Comparison of ENCODE assay signal across 10 cellular contexts in genomic region chr17:38926290-38927070, GRCh38. TPM values are rescaled to one million over a fixed set of nuclear protein-coding genes. Genes with fewer than 3 reads are reported as not detected.
DNase-seq lines count a peak whose midpoint lies in the region; ATAC-seq and TF ChIP-seq lines count a peak whose summit lies in the region.
"Had no signal": no experiment of that assay in that cellular context is flagged by ENCODE, and none has a peak within 500 bp of the region (broad histone marks: within the 10 kb centered on the region; RNA-seq: fewer than 3 reads in every experiment).

No MANE protein-coding gene starts in this region.

- no peak overlapping the region for H3K27ac ChIP-seq in CD4-positive, CD25-positive, alpha-beta regulatory T cell (ENCODE audit: insufficient read depth, low read length, poor library complexity, severe bottlenecking)
- H3K27ac ChIP-seq in smooth muscle cell (ENCODE audit: low read depth) (no peak overlapping the region), SJCRH30 (no peak overlapping the region), RWPE1 (no peak overlapping the region)

- no peak overlapping the region for H3K4me3 Mint-ChIP-seq in CD4-positive, CD25-positive, alpha-beta regulatory T cell
- H3K4me3 Mint-ChIP-seq in activated naive CD8-positive, alpha-beta T cell treated with anti-CD3 and anti-CD28 coated beads, Interleukin-2, amount 10 ng/mL, durations not matched to agents 7 days and 5 days: peak overlapping the region; percentile 72
- H3K4me3 Mint-ChIP-seq in natural killer cell treated with Interleukin-12 subunit alpha and Interleukin-12 subunit beta and Interleukin-15 and Interleukin-18, amount 100 ng/mL, for 72 hours: peak overlapping the region; percentile 69

- no peak overlapping the region for H3K4me2 ChIP-seq in smooth muscle cell

- H3K36me3 ChIP-seq in CD4-positive, CD25-positive, alpha-beta regulatory T cell (ENCODE audit: control insufficient read depth, insufficient read depth, low read length): no peaks in the 10 kb centered on the region
- H3K36me3 ChIP-seq in smooth muscle cell (ENCODE audit: low read depth): no peaks in the 10 kb centered on the region
- no peaks in the 10 kb centered on the region for H3K36me3 ChIP-seq in SJCRH30

- no peaks in the 10 kb centered on the region for H3K9me3 Mint-ChIP-seq in CD4-positive, CD25-positive, alpha-beta regulatory T cell
- no peaks in the 10 kb centered on the region for H3K9me3 Mint-ChIP-seq in activated naive CD8-positive, alpha-beta T cell treated with anti-CD3 and anti-CD28 coated beads, Interleukin-2, amount 10 ng/mL, durations not matched to agents 7 days and 5 days
- no peaks in the 10 kb centered on the region for H3K9me3 Mint-ChIP-seq in natural killer cell treated with Interleukin-12 subunit alpha and Interleukin-12 subunit beta and Interleukin-15 and Interleukin-18, amount 100 ng/mL, for 72 hours

- H3K79me2 ChIP-seq in smooth muscle cell (ENCODE audit: low read depth): no peaks in the 10 kb centered on the region

- H3K4me3 ChIP-seq in CD4-positive, CD25-positive, alpha-beta regulatory T cell (ENCODE audit: low read depth, low read length): no peak overlapping the region
- H3K4me3 ChIP-seq in smooth muscle cell: no peak overlapping the region
- H3K4me3 ChIP-seq in SJCRH30: no peak overlapping the region; the same call in 1 of the 2 replicates

- TF ChIP-seq CTCF in smooth muscle cell (IDR thresholded peaks at IDR 0.05; ENCODE audit: borderline replicate concordance, insufficient read depth, poor library complexity, severe bottlenecking): no peak
- TF ChIP-seq CTCF in RWPE1 (conservative IDR thresholded peaks at IDR 0.05; ENCODE audit: low read depth): no peak

- ATAC-seq in CD4-positive, CD25-positive, alpha-beta regulatory T cell (ENCODE audit: low read depth in 2 of 2): no peak
- ATAC-seq in activated naive CD8-positive, alpha-beta T cell treated with anti-CD3 and anti-CD28 coated beads, Interleukin-2, amount 10 ng/mL, durations not matched to agents 7 days and 5 days (ENCODE audit: low read depth): peak; percentile 40
- peak; percentile 91 to 97 for ATAC-seq in natural killer cell treated with Interleukin-12 subunit alpha and Interleukin-12 subunit beta and Interleukin-15 and Interleukin-18, amount 100 ng/mL, for 72 hours

- H3K4me1 Mint-ChIP-seq in CD4-positive, CD25-positive, alpha-beta regulatory T cell: peaks cover 6 to 32% (median 16%) of the 10 kb centered on the region in 4 donors
- H3K4me1 Mint-ChIP-seq in activated naive CD8-positive, alpha-beta T cell treated with anti-CD3 and anti-CD28 coated beads, Interleukin-2, amount 10 ng/mL, durations not matched to agents 7 days and 5 days: peaks cover 32% of the 10 kb centered on the region
- peaks cover 35 to 38% of the 10 kb centered on the region in 2 donors for H3K4me1 Mint-ChIP-seq in natural killer cell treated with Interleukin-12 subunit alpha and Interleukin-12 subunit beta and Interleukin-15 and Interleukin-18, amount 100 ng/mL, for 72 hours (ENCODE audit: low read depth in 2 of 2)

- peaks cover 6% of the 10 kb centered on the region for H3K4me1 ChIP-seq in CD4-positive, CD25-positive, alpha-beta regulatory T cell (ENCODE audit: control insufficient read depth, insufficient read depth, low read length, poor library complexity, severe bottlenecking)
- H3K4me1 ChIP-seq in smooth muscle cell (ENCODE audit: low read depth): peaks cover 24% of the 10 kb centered on the region
- peaks cover 15% of the 10 kb centered on the region for H3K4me1 ChIP-seq in SJCRH30

- 96% methylated on average over 2 of the region's 2 CpGs for WGBS in smooth muscle cell (ENCODE audit: low lambda C conversion rate)

- H4K20me1 ChIP-seq in smooth muscle cell (ENCODE audit: low read depth): peaks cover 6% of the 10 kb centered on the region

- POLR2A ChIA-PET in activated naive CD8-positive, alpha-beta T cell treated with anti-CD3 and anti-CD28 coated beads, Interleukin-2, amount 10 ng/mL, durations not matched to agents 7 days and 5 days (lab: Charles Lee): interaction anchor here (0.6 to 2.2 kb wide), 12 partner anchors 10 to 554 kb away, joined by 3 to 12 read pairs (median 7); partner anchors contain the start of gene FBXO47
- POLR2A ChIA-PET in RWPE1 (lab: Yijun Ruan, JAX; ENCODE audit: low non-redundant PET): no interaction called here

- H3K27me3 ChIP-seq in CD4-positive, CD25-positive, alpha-beta regulatory T cell (ENCODE audit: control insufficient read depth, insufficient read depth, low read length): no peaks in the 10 kb centered on the region
- H3K27me3 ChIP-seq in smooth muscle cell (ENCODE audit: low read depth) (no peaks in the 10 kb centered on the region), SJCRH30 (no peaks in the 10 kb centered on the region)

- no peak overlapping the region for H3K9ac ChIP-seq in smooth muscle cell (ENCODE audit: low read depth)

- peaks cover 23% of the 10 kb centered on the region for H3F3A ChIP-seq in smooth muscle cell (ENCODE audit: low read depth)

- in situ Hi-C loops in ACHN (cut with HindIII; ENCODE audit: low pct_ligation_motif_present, low pct_unique_long_range_greater_than_20kb, low sequenced_read_pairs): no loop called here

- H3K27me3 Mint-ChIP-seq in CD4-positive, CD25-positive, alpha-beta regulatory T cell: no peaks in the 10 kb centered on the region
- no peaks in the 10 kb centered on the region for H3K27me3 Mint-ChIP-seq in activated naive CD8-positive, alpha-beta T cell treated with anti-CD3 and anti-CD28 coated beads, Interleukin-2, amount 10 ng/mL, durations not matched to agents 7 days and 5 days
- no peaks in the 10 kb centered on the region for H3K27me3 Mint-ChIP-seq in natural killer cell treated with Interleukin-12 subunit alpha and Interleukin-12 subunit beta and Interleukin-15 and Interleukin-18, amount 100 ng/mL, for 72 hours

- DNase-seq in CD4-positive, CD25-positive, alpha-beta regulatory T cell: peak in 1 of 3 donors; percentile 19
- DNase-seq in M059J (ENCODE audit: low read depth): peak; percentile 31
- no peak for DNase-seq in activated naive CD8-positive, alpha-beta T cell treated with anti-CD3 and anti-CD28 coated beads, Interleukin-2, amount 10 ng/mL, durations not matched to agents 7 days and 5 days
- DNase-seq in natural killer cell treated with Interleukin-12 subunit alpha and Interleukin-12 subunit beta and Interleukin-15 and Interleukin-18, amount 100 ng/mL, for 72 hours (ENCODE audit: low spot score): no peak
- no peak for DNase-seq in smooth muscle cell (lab: John Stamatoyannopoulos, UW; ENCODE audit: unreplicated experiment)
- no peak for DNase-seq in SJCRH30
- DNase-seq in RWPE1 (ENCODE audit: low spot score): no peak
- DNase-seq in ACHN: no peak
- DNase-seq: H9, NCI-H1930 had no signal

- H2AFZ ChIP-seq in smooth muscle cell (ENCODE audit: low read depth): no peak overlapping the region

- H3K36me3 Mint-ChIP-seq in CD4-positive, CD25-positive, alpha-beta regulatory T cell: no peaks in the 10 kb centered on the region
- H3K36me3 Mint-ChIP-seq in activated naive CD8-positive, alpha-beta T cell treated with anti-CD3 and anti-CD28 coated beads, Interleukin-2, amount 10 ng/mL, durations not matched to agents 7 days and 5 days: peaks cover 4% of the 10 kb centered on the region
- no peaks in the 10 kb centered on the region for H3K36me3 Mint-ChIP-seq in natural killer cell treated with Interleukin-12 subunit alpha and Interleukin-12 subunit beta and Interleukin-15 and Interleukin-18, amount 100 ng/mL, for 72 hours

- H3K27ac Mint-ChIP-seq in CD4-positive, CD25-positive, alpha-beta regulatory T cell: peak overlapping the region; percentile 2 to 75 (median 8)
- peak overlapping the region; percentile 78 for H3K27ac Mint-ChIP-seq in activated naive CD8-positive, alpha-beta T cell treated with anti-CD3 and anti-CD28 coated beads, Interleukin-2, amount 10 ng/mL, durations not matched to agents 7 days and 5 days
- peak overlapping the region; percentile 68 to 81 for H3K27ac Mint-ChIP-seq in natural killer cell treated with Interleukin-12 subunit alpha and Interleukin-12 subunit beta and Interleukin-15 and Interleukin-18, amount 100 ng/mL, for 72 hours

- CTCF ChIA-PET in RWPE1 (lab: Yijun Ruan, JAX): no interaction called here

- no peaks in the 10 kb centered on the region for H3K9me3 ChIP-seq in CD4-positive, CD25-positive, alpha-beta regulatory T cell (ENCODE audit: control insufficient read depth in 2 of 2, low read length in 2 of 2)
- H3K9me3 ChIP-seq in smooth muscle cell (replicated peaks; ENCODE audit: low read depth) (no peaks in the 10 kb centered on the region), SJCRH30 (replicated peaks) (no peaks in the 10 kb centered on the region)

RNA-seq across cellular contexts. Expression of gene FBXO47, which starts 40.7 kb away (rescaled TPM):
- total RNA-seq in CD4-positive, CD25-positive, alpha-beta regulatory T cell: not detected
- polyA plus RNA-seq in CD4-positive, CD25-positive, alpha-beta regulatory T cell: not detected
- not detected in 2 replicates for total RNA-seq in M059J (2014; rRNA removed; shearing (Covaris generic))
- under 1 TPM in 1 of 2 experiments, not detected in 1; 0.14 TPM for total RNA-seq in activated naive CD8-positive, alpha-beta T cell treated with anti-CD3 and anti-CD28 coated beads, Interleukin-2, amount 10 ng/mL, durations not matched to agents 7 days and 5 days
- total RNA-seq in natural killer cell treated with Interleukin-12 subunit alpha and Interleukin-12 subunit beta and Interleukin-15 and Interleukin-18, amount 100 ng/mL, for 72 hours: under 1 TPM in 1 of 2 donors, not detected in 1; 0.12 TPM
- not detected in 2 replicates for total RNA-seq in smooth muscle cell
- not detected in 2 replicates for polyA plus RNA-seq in smooth muscle cell
- total RNA-seq in SJCRH30 (2014; rRNA removed; shearing (Covaris generic)): not detected in 2 replicates
- total RNA-seq: H9 had no signal

RNA-seq across cellular contexts. Expression of gene LASP1, which starts 56.6 kb away (rescaled TPM):
- total RNA-seq in CD4-positive, CD25-positive, alpha-beta regulatory T cell: 154 TPM
- 10 to 100 TPM; 50.3 to 77.3 (median 62.8) TPM for polyA plus RNA-seq in CD4-positive, CD25-positive, alpha-beta regulatory T cell
- 272 and 294 TPM in 2 replicates for total RNA-seq in M059J (2014; rRNA removed; shearing (Covaris generic))
- total RNA-seq in activated naive CD8-positive, alpha-beta T cell treated with anti-CD3 and anti-CD28 coated beads, Interleukin-2, amount 10 ng/mL, durations not matched to agents 7 days and 5 days: 100 to 1,000 TPM; 227 to 236 TPM
- total RNA-seq in natural killer cell treated with Interleukin-12 subunit alpha and Interleukin-12 subunit beta and Interleukin-15 and Interleukin-18, amount 100 ng/mL, for 72 hours: 100 to 1,000 TPM; 214 to 390 TPM
- total RNA-seq in smooth muscle cell: 108 and 133 TPM in 2 replicates
- 120 and 130 TPM in 2 replicates for polyA plus RNA-seq in smooth muscle cell
- total RNA-seq in SJCRH30 (2014; rRNA removed; shearing (Covaris generic)): 36.7 and 38.8 TPM in 2 replicates

Comparison
In these comparisons a context has a peak if more than half of its experiments do, and no peak if none do; other contexts are left out.
1. ATAC-seq: peak in activated naive CD8-positive, alpha-beta T cell treated with anti-CD3 and anti-CD28 coated beads, Interleukin-2, amount 10 ng/mL, durations not matched to agents 7 days and 5 days (single experiment) and natural killer cell treated with Interleukin-12 subunit alpha and Interleukin-12 subunit beta and Interleukin-15 and Interleukin-18, amount 100 ng/mL, for 72 hours (2 of 2); none in CD4-positive, CD25-positive, alpha-beta regulatory T cell (0 of 2).
2. H3K27ac Mint-ChIP-seq: peak in every context shown above with its lines; median percentile 78 in activated naive CD8-positive, alpha-beta T cell treated with anti-CD3 and anti-CD28 coated beads, Interleukin-2, amount 10 ng/mL, durations not matched to agents 7 days and 5 days; 74 in natural killer cell treated with Interleukin-12 subunit alpha and Interleukin-12 subunit beta and Interleukin-15 and Interleukin-18, amount 100 ng/mL, for 72 hours; 8 in CD4-positive, CD25-positive, alpha-beta regulatory T cell.
3. H3K4me3 Mint-ChIP-seq: peak in activated naive CD8-positive, alpha-beta T cell treated with anti-CD3 and anti-CD28 coated beads, Interleukin-2, amount 10 ng/mL, durations not matched to agents 7 days and 5 days (single experiment) and natural killer cell treated with Interleukin-12 subunit alpha and Interleukin-12 subunit beta and Interleukin-15 and Interleukin-18, amount 100 ng/mL, for 72 hours (single experiment); none in CD4-positive, CD25-positive, alpha-beta regulatory T cell (0 of 4).